1 cellular context compared by ENCODE assay signal in genomic region chr7:107972075-107972482, GRCh38.
A peak's percentile ranks its signal among the peaks of the same experiment; 100 is the strongest.
TF ChIP-seq lines count a peak whose summit lies in the region.

No MANE protein-coding gene starts in this region.

TF ChIP-seq in HepG2, 621 proteins besides CTCF, POLR2A, EP300 and RAD21 (continued from another document):
- TF ChIP-seq ZNF710 (CRISPR knock-in tag; IDR thresholded peaks at IDR 0.05; ENCODE audit: borderline replicate concordance): peak; percentile 84; the same call in 1 of the 2 replicates
- peak; percentile 43; the same call in 1 of the 2 replicates for TF ChIP-seq PITX1 (CRISPR knock-in tag; IDR thresholded peaks at IDR 0.05)
- TF ChIP-seq KAT7 (CRISPR knock-in tag; IDR thresholded peaks at IDR 0.05; ENCODE audit: borderline replicate concordance): peak; percentile 69; the same call in 1 of the 2 replicates
- peak; percentile 38; the same call in 1 of the 2 replicates for TF ChIP-seq MIXL1 (CRISPR knock-in tag; IDR thresholded peaks at IDR 0.05)
- peak; percentile 81 for TF ChIP-seq SOX13 (IDR thresholded peaks at IDR 0.05)
- TF ChIP-seq SOX13 (CRISPR knock-in tag; conservative IDR thresholded peaks at IDR 0.05 in 1 of 2, IDR thresholded peaks at IDR 0.05 in 1 of 2): peak in 1 of 2 experiments; percentile 96; a peak in 2 of 4 replicates
- peak; percentile 52; the same call in 1 of the 2 replicates for TF ChIP-seq TARDBP (CRISPR knock-in tag; IDR thresholded peaks at IDR 0.05)
- TF ChIP-seq ZNF598 (CRISPR knock-in tag; IDR thresholded peaks at IDR 0.05; ENCODE audit: borderline replicate concordance): no peak
- peak; percentile 82; the same call in 1 of the 2 replicates for TF ChIP-seq ZNF205 (CRISPR knock-in tag; IDR thresholded peaks at IDR 0.05)
- peak; percentile 78 for TF ChIP-seq CREM (IDR thresholded peaks at IDR 0.05)
- no peak for TF ChIP-seq CREM (CRISPR knock-in tag; IDR thresholded peaks at IDR 0.05)
- peak; percentile 97 for TF ChIP-seq GATAD2A (CRISPR knock-in tag; IDR thresholded peaks at IDR 0.05)
- TF ChIP-seq ZNF124 (CRISPR knock-in tag; IDR thresholded peaks at IDR 0.05): 0 out of 2 replicates have a peak, but pooled peaks have one; percentile 35
- TF ChIP-seq POGK (CRISPR knock-in tag; conservative IDR thresholded peaks at IDR 0.05): peak; percentile 60; the same call in 1 of the 2 replicates
- peak; percentile 58; the same call in 1 of the 2 replicates for TF ChIP-seq ZNF292 (CRISPR knock-in tag; IDR thresholded peaks at IDR 0.05; ENCODE audit: borderline replicate concordance, low read depth)
- peak; percentile 59 for TF ChIP-seq SAP130 (CRISPR knock-in tag; IDR thresholded peaks at IDR 0.05; ENCODE audit: low read depth)
- peak; percentile 64; the same call in 1 of the 2 replicates for TF ChIP-seq ZNF609 (CRISPR knock-in tag; IDR thresholded peaks at IDR 0.05; ENCODE audit: borderline replicate concordance)
- TF ChIP-seq ZNF331 (CRISPR knock-in tag; IDR thresholded peaks at IDR 0.05): peak; percentile 64
- no peak for TF ChIP-seq MBNL3 (CRISPR knock-in tag; conservative IDR thresholded peaks at IDR 0.05)
- TF ChIP-seq ZNF580 (CRISPR knock-in tag; IDR thresholded peaks at IDR 0.05; ENCODE audit: borderline replicate concordance, low read depth): 0 out of 2 replicates have a peak, but pooled peaks have one; percentile 24
- no peak for TF ChIP-seq ADNP (CRISPR knock-in tag; IDR thresholded peaks at IDR 0.05)
- no peak for TF ChIP-seq TIGD3 (CRISPR knock-in tag; IDR thresholded peaks at IDR 0.05; ENCODE audit: borderline replicate concordance)
- peak; percentile 60; the same call in 1 of the 2 replicates for TF ChIP-seq HNF4G (IDR thresholded peaks at IDR 0.05; ENCODE audit: borderline replicate concordance, low read depth, low read length)
- TF ChIP-seq HNF4G (CRISPR knock-in tag; IDR thresholded peaks at IDR 0.05; ENCODE audit: borderline replicate concordance, low read depth): no peak
- TF ChIP-seq ZBTB39 (CRISPR knock-in tag; IDR thresholded peaks at IDR 0.05): 0 out of 2 replicates have a peak, but pooled peaks have one; percentile 55
